ENCODE assay signal across 5 cellular contexts in genomic region chr1:149213673-149214072, GRCh38.
DNase-seq lines count a peak whose midpoint lies in the region; ATAC-seq, FAIRE-seq and TF ChIP-seq lines count a peak whose summit lies in the region.
"Not testable (repeated sequence)": the region's sequence is repeated elsewhere in the genome, so short reads cannot be mapped to it uniquely, and the experiment has no call there.

No MANE protein-coding gene starts in this region.

- not testable (repeated sequence) for TF ChIP-seq EP300 in HepG2 (IDR thresholded peaks at IDR 0.05; ENCODE audit: low read depth in 2 of 2, low read length in 2 of 2); HepG2 (CRISPR knock-in tag; IDR thresholded peaks at IDR 0.05; ENCODE audit: borderline replicate concordance)

- H3K27me3 ChIP-seq in heart left ventricle; HepG2 (ENCODE audit: control insufficient read depth in 1 of 2, insufficient read depth in 2 of 2, low read length in 2 of 2): not testable (repeated sequence)

- H4K20me1 ChIP-seq in HepG2 (ENCODE audit: insufficient read depth, low read length): not testable (repeated sequence)

- H3K9me3 ChIP-seq in heart left ventricle; HepG2 (ENCODE audit: low read length): not testable (repeated sequence)

- H3K9ac ChIP-seq in HepG2 (ENCODE audit: insufficient read depth, low read depth, low read length): not testable (repeated sequence)

- TF ChIP-seq POLR2A in heart left ventricle (IDR thresholded peaks at IDR 0.05); HepG2 (IDR thresholded peaks at IDR 0.05; ENCODE audit: insufficient read depth in 1 of 2, low read depth in 2 of 2, low read length in 2 of 2): not testable (repeated sequence)

- not testable (repeated sequence) for H3K79me2 ChIP-seq in HepG2 (ENCODE audit: insufficient read depth, low read length)

- TF ChIP-seq RAD21 in HepG2 (CRISPR knock-in tag; IDR thresholded peaks at IDR 0.05): not testable (repeated sequence)

- not testable (repeated sequence) for H3K27ac ChIP-seq in heart left ventricle; HepG2 (ENCODE audit: extremely low read length, insufficient read depth, low read length)

- WGBS in heart left ventricle, 4 donors: no CpG with 5 or more reads among the region's 2 CpGs
- no CpG with 5 or more reads among the region's 2 CpGs for WGBS in HepG2 (ENCODE audit: low lambda C conversion rate)

- CTCF ChIA-PET in HepG2 (lab: Yijun Ruan, JAX; ENCODE audit: low intra/inter-chr PET ratio, low total read pairs): not testable (repeated sequence)

- FAIRE-seq in HepG2 (lab: Jason Lieb, UNC): peak; percentile 34

- not testable (repeated sequence) for H3K4me3 ChIP-seq in heart left ventricle; HepG2 (replicated peaks in 1 of 3; ENCODE audit: insufficient read depth in 1 of 3, low read depth in 2 of 3, low read length in 3 of 3)

- DNase-seq in Right ventricle myocardium inferior (ENCODE audit: missing footprints); heart left ventricle; left ventricle myocardium superior; HepG2 (ENCODE audit: low spot score); sciatic nerve (ENCODE audit: low spot score): not testable (repeated sequence)

- intact Hi-C loops in Right ventricle myocardium inferior (cut with DNase I); heart left ventricle (cut with DNase I); left ventricle myocardium superior (cut with micrococcal nuclease); HepG2 (cut with micrococcal nuclease; ENCODE audit: unreplicated experiment); sciatic nerve (cut with DNase I): not testable (repeated sequence)

- not testable (repeated sequence) for H3K4me2 ChIP-seq in HepG2 (ENCODE audit: low read depth, low read length)

- in situ Hi-C loops in HepG2 (cut with HindIII; ENCODE audit: extremely low pct_ligation_motif_present, low pct_unique_long_range_greater_than_20kb): not testable (repeated sequence)

- ATAC-seq in Right ventricle myocardium inferior (peak; percentile 56), heart left ventricle (peak; percentile 10 to 60 (median 39)), left ventricle myocardium superior (peak; percentile 55), sciatic nerve (peak; percentile 35)
- not testable (repeated sequence) for ATAC-seq in HepG2

- not testable (repeated sequence) for H3K4me1 ChIP-seq in heart left ventricle; HepG2 (ENCODE audit: insufficient read depth, low read length)

- POLR2A ChIA-PET in HepG2 (lab: Yijun Ruan, JAX): not testable (repeated sequence)

- TF ChIP-seq CTCF in heart left ventricle (IDR thresholded peaks at IDR 0.05); HepG2 (CRISPR knock-in tag; IDR thresholded peaks at IDR 0.05): not testable (repeated sequence)

- not testable (repeated sequence) for H3K36me3 ChIP-seq in heart left ventricle; HepG2 (replicated peaks in 1 of 2; ENCODE audit: control insufficient read depth in 1 of 2, insufficient read depth in 2 of 2, low read length in 2 of 2)

- not testable (repeated sequence) for BruUV-seq in HepG2 (replicated peaks; lab: Mats Ljungman, UMichigan)

- H2AFZ ChIP-seq in HepG2 (ENCODE audit: low read length): not testable (repeated sequence)
